ENCODE assay signal across 8 cellular contexts in the genomic region with DNA sequence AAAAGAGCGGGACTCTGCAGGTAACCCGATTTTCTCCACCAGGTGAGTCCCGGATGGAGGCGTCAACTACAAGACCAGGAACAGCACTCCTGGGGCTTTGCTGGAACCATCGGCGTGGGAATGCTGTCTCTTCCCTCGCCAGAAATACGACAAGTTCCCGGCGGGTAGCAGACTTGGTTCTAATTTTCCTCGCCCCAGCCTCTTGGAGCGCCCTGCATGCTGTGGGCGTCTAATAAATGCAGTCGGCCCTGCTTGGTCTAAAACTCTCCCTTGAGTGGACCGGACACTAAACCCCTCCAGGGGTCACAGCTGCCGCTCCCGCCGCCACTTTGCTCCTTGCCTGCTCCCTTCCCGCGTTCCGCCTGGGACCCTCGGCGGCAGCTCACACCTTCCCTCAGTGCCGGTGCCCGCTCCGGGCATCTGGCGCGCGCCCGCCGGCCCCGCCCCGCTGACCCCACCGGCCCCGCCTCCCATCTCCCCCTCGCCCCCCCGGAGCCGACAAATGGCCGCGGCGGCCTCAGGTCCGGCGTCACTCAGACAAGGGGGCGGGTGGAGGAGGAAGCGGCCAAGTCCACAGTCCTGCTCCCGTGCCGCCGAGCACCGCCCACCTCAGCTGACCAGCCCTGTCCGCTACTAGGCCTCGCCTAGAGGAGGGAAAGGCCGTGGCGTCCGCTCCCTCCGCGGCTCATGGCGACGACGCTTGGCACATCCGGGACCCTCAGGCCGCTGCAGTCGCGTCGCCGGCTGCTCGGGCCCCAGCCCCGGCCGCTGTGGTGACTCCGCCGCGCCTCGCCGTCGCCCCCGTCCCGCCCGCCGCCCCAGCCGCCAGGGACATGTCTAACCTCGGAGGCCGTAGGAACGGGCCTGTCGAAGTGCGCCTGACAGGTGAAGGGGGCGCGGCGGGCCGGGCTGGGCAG.
DNase-seq lines count a peak whose midpoint lies in the region; TF ChIP-seq lines count a peak whose summit lies in the region.

No MANE protein-coding gene starts in this region.

- peak overlapping the region; percentile 85 for H3K9ac ChIP-seq in NT2/D1 (ENCODE audit: insufficient read length, low read depth)

- peaks cover 11% of the 10 kb centered on the region; the same call in 1 of the 2 replicates for H3K9me3 ChIP-seq in NT2/D1 (ENCODE audit: insufficient read depth, low read length)

- H3K4me3 ChIP-seq in NT2/D1 (ENCODE audit: insufficient read length, low read depth) (peak overlapping the region; percentile 64), epithelial cell of proximal tubule (ENCODE audit: low read depth, low read length) (peak overlapping the region; percentile 81)

- H3K27me3 ChIP-seq in NT2/D1 (ENCODE audit: insufficient read depth, insufficient read length) = peaks cover 36% of the 10 kb centered on the region

- no peaks in the 10 kb centered on the region for H3K9me3 Mint-ChIP-seq in activated T-cell treated with anti-CD3 and anti-CD28 coated beads, Interleukin-2, amount 50 U/mL, for 24 hours

- H3K27me3 Mint-ChIP-seq in activated T-cell treated with anti-CD3 and anti-CD28 coated beads, Interleukin-2, amount 50 U/mL, for 24 hours = no peaks in the 10 kb centered on the region

- peaks cover 8% of the 10 kb centered on the region for H3K36me3 Mint-ChIP-seq in activated T-cell treated with anti-CD3 and anti-CD28 coated beads, Interleukin-2, amount 50 U/mL, for 24 hours (ENCODE audit: low read depth)

- H3K27ac Mint-ChIP-seq in activated T-cell treated with anti-CD3 and anti-CD28 coated beads, Interleukin-2, amount 50 U/mL, for 24 hours = peak overlapping the region; percentile 90

- DNase-seq in AG08395 (ENCODE audit: low spot score) = peak; percentile 84
- peak; percentile 21 for DNase-seq in GM19238 (ENCODE audit: insufficient read length, low spot score)
- DNase-seq in HT-29 (ENCODE audit: low spot score) = peak; percentile 96
- DNase-seq in NT2/D1 (ENCODE audit: low read depth, low spot score) = peak; percentile 57
- DNase-seq in activated T-cell treated with anti-CD3 and anti-CD28 coated beads, Interleukin-2, amount 50 U/mL, for 24 hours = peak; percentile 78
- DNase-seq in epithelial cell of proximal tubule (ENCODE audit: low read depth) = peak; percentile 22
- DNase-seq in middle frontal gyrus (ENCODE audit: extremely low spot score, low spot score) = peak; percentile 63
- DNase-seq in stimulated activated CD8-positive, alpha-beta memory T cell treated with anti-CD3 and anti-CD28 coated beads, Interleukin-15, amount 100 ng/mL, for 24 hours (ENCODE audit: low read depth) = peak; percentile 40

- peaks cover 39% of the 10 kb centered on the region for H3K4me1 Mint-ChIP-seq in activated T-cell treated with anti-CD3 and anti-CD28 coated beads, Interleukin-2, amount 50 U/mL, for 24 hours (ENCODE audit: low read depth)

- no peaks in the 10 kb centered on the region for H3K36me3 ChIP-seq in NT2/D1 (ENCODE audit: insufficient read depth, insufficient read length, low read length)

- TF ChIP-seq CTCF in epithelial cell of proximal tubule (conservative IDR thresholded peaks at IDR 0.05; ENCODE audit: low read depth, low read length) = no peak

- H3K4me1 ChIP-seq in NT2/D1 (ENCODE audit: insufficient read depth, insufficient read length) = peaks cover 2% of the 10 kb centered on the region

- H3K4me3 Mint-ChIP-seq in activated T-cell treated with anti-CD3 and anti-CD28 coated beads, Interleukin-2, amount 50 U/mL, for 24 hours = peak overlapping the region; percentile 88

Comparison
In these comparisons a context has a peak if more than half of its experiments do, and no peak if none do; other contexts are left out.
1. Peak in every context shown above with its lines: DNase-seq and H3K4me3 ChIP-seq.
2. DNase-seq: peak in every context shown above with its lines; median percentile 96 in HT-29; 84 in AG08395; 78 in activated T-cell treated with anti-CD3 and anti-CD28 coated beads, Interleukin-2, amount 50 U/mL, for 24 hours; 63 in middle frontal gyrus; 57 in NT2/D1; 40 in stimulated activated CD8-positive, alpha-beta memory T cell treated with anti-CD3 and anti-CD28 coated beads, Interleukin-15, amount 100 ng/mL, for 24 hours; 22 in epithelial cell of proximal tubule; 21 in GM19238.